1 cellular context compared by ENCODE assay signal in the genomic region with DNA sequence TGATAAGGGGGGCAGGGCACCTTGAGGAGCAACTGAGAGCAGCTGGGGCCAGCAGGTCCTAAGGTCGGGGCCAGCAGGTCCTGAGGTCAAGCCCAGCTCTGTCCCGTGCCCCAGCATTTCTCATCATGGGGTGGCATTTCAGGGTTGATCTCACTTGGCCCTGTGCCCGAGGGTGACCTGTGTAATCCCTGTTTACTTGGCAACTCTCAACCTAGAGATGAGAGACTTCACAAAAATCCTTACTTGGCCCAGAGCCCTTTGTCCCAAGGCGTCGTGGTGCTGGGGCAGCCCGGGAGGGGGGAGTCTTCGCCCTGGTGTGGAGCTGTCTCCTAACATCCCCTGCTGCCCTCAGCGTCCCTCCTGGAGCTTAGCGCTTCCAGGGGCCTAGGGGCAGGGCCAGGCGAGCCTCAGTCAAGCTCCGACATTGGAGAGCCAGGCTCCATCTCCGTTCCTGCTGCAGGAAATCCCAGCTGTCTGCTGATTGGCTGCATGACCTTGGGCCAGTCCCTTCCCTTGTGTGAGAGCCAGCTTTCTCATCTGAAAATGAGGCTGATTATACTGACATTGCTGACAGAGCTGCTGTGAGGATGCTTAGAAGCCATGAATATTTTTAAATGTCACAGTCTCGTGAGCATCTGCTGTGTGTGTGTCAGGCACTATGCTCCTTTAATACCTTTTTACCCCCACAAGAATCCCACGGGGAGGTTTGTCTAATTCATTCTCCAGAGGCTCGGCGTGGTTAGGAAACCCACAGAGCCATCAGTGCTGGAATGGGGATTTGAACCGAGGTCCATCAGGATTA.
TF ChIP-seq lines count a peak whose summit lies in the region.

No MANE protein-coding gene starts in this region.

TF ChIP-seq in GM23338, 12 proteins besides CTCF, POLR2A, EP300 and RAD21 (continued from another document):
- TF ChIP-seq, protein P1, sequence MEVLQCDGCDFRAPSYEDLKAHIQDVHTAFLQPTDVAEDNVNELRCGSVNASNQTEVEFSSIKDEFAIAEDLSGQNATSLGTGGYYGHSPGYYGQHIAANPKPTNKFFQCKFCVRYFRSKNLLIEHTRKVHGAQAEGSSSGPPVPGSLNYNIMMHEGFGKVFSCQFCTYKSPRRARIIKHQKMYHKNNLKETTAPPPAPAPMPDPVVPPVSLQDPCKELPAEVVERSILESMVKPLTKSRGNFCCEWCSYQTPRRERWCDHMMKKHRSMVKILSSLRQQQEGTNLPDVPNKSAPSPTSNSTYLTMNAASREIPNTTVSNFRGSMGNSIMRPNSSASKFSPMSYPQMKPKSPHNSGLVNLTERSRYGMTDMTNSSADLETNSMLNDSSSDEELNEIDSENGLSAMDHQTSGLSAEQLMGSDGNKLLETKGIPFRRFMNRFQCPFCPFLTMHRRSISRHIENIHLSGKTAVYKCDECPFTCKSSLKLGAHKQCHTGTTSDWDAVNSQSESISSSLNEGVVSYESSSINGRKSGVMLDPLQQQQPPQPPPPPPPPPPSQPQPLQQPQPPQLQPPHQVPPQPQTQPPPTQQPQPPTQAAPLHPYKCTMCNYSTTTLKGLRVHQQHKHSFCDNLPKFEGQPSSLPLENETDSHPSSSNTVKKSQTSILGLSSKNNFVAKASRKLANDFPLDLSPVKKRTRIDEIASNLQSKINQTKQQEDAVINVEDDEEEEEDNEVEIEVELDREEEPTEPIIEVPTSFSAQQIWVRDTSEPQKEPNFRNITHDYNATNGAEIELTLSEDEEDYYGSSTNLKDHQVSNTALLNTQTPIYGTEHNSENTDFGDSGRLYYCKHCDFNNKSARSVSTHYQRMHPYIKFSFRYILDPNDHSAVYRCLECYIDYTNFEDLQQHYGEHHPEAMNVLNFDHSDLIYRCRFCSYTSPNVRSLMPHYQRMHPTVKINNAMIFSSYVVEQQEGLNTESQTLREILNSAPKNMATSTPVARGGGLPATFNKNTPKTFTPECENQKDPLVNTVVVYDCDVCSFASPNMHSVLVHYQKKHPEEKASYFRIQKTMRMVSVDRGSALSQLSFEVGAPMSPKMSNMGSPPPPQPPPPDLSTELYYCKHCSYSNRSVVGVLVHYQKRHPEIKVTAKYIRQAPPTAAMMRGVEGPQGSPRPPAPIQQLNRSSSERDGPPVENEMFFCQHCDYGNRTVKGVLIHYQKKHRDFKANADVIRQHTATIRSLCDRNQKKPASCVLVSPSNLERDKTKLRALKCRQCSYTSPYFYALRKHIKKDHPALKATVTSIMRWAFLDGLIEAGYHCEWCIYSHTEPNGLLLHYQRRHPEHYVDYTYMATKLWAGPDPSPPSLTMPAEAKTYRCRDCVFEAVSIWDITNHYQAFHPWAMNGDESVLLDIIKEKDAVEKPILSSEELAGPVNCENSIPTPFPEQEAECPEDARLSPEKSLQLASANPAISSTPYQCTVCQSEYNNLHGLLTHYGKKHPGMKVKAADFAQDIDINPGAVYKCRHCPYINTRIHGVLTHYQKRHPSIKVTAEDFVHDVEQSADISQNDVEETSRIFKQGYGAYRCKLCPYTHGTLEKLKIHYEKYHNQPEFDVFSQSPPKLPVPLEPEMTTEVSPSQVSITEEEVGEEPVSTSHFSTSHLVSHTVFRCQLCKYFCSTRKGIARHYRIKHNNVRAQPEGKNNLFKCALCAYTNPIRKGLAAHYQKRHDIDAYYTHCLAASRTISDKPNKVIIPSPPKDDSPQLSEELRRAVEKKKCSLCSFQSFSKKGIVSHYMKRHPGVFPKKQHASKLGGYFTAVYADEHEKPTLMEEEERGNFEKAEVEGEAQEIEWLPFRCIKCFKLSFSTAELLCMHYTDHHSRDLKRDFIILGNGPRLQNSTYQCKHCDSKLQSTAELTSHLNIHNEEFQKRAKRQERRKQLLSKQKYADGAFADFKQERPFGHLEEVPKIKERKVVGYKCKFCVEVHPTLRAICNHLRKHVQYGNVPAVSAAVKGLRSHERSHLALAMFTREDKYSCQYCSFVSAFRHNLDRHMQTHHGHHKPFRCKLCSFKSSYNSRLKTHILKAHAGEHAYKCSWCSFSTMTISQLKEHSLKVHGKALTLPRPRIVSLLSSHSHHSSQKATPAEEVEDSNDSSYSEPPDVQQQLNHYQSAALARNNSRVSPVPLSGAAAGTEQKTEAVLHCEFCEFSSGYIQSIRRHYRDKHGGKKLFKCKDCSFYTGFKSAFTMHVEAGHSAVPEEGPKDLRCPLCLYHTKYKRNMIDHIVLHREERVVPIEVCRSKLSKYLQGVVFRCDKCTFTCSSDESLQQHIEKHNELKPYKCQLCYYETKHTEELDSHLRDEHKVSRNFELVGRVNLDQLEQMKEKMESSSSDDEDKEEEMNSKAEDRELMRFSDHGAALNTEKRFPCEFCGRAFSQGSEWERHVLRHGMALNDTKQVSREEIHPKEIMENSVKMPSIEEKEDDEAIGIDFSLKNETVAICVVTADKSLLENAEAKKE (CRISPR knock-in tag; IDR thresholded peaks at IDR 0.05): no peak
- no peak for TF ChIP-seq ZNF114 (CRISPR knock-in tag; IDR thresholded peaks at IDR 0.05)
- TF ChIP-seq POLR2AphosphoS5 (IDR thresholded peaks at IDR 0.05; ENCODE audit: low read depth): no peak
- TF ChIP-seq JUNB (IDR thresholded peaks at IDR 0.05; ENCODE audit: unreplicated experiment): no peak
- no peak for TF ChIP-seq NANOG (IDR thresholded peaks at IDR 0.05; ENCODE audit: borderline replicate concordance)
